ENCODE assay signal across 28 cellular contexts in genomic region chr6:37230104-37230503, GRCh38. TPM values are rescaled to one million over a fixed set of nuclear protein-coding genes. Genes with fewer than 3 reads are reported as not detected.
"Had no signal": no experiment of that assay in that cellular context is flagged by ENCODE, and none has a peak within 500 bp of the region (broad histone marks: within the 10 kb centered on the region; RNA-seq: fewer than 3 reads in every experiment).

No MANE protein-coding gene starts in this region.

- H3K27ac ChIP-seq: ascending aorta, body of pancreas, RWPE1, SJSA1 had no signal

- ATAC-seq: activated CD8-positive, alpha-beta T cell treated with anti-CD3 and anti-CD28 coated beads for 36 hours; activated naive CD8-positive, alpha-beta T cell treated with anti-CD3 and anti-CD28 coated beads, Interleukin-2, amount 50 U/mL, for 24 hours; body of pancreas had no signal

- H3K27me3 ChIP-seq: ascending aorta, body of pancreas, Peyer's patch, SJSA1 had no signal

- H3K9me3 ChIP-seq: ascending aorta, body of pancreas, Peyer's patch, SJSA1 had no signal

- H3K4me3 Mint-ChIP-seq: activated CD8-positive, alpha-beta T cell treated with anti-CD3 and anti-CD28 coated beads for 36 hours; activated naive CD8-positive, alpha-beta T cell treated with anti-CD3 and anti-CD28 coated beads, Interleukin-2, amount 50 U/mL, for 24 hours; activated T-cell treated with anti-CD3 and anti-CD28 coated beads, Interleukin-2, amount 50 U/mL, for 24 hours; activated T-helper 1 cell treated with anti-CD3 and anti-CD28 coated beads, Interleukin-12 subunit alpha, Interleukin-12 subunit beta, Interleukin-2, Interleukin-4 antibody, amounts not matched to agents 30 ng/mL and 10 ng/mL and 1 ng/mL, durations not matched to agents 14 hours and 24 hours and 36 hours had no signal

- H3K4me3 ChIP-seq: ascending aorta, body of pancreas, Peyer's patch, SJSA1 had no signal

- H3K36me3 ChIP-seq: ascending aorta, Peyer's patch, SJSA1 had no signal

- H3K27me3 Mint-ChIP-seq: activated CD8-positive, alpha-beta T cell treated with anti-CD3 and anti-CD28 coated beads for 36 hours; activated T-cell treated with anti-CD3 and anti-CD28 coated beads, Interleukin-2, amount 50 U/mL, for 24 hours had no signal

- DNase-seq: activated CD4-positive, CD25-positive, alpha-beta regulatory T cell; activated CD8-positive, alpha-beta T cell treated with anti-CD3 and anti-CD28 coated beads for 36 hours; activated effector memory CD4-positive, alpha-beta T cell treated with anti-CD3 and anti-CD28 coated beads, Interleukin-2, amount 50 U/mL, for 16 hours; activated naive CD4-positive, alpha-beta T cell treated with Interleukin-2 at 50 U/mL for 16 hours; activated naive CD8-positive, alpha-beta T cell treated with anti-CD3 and anti-CD28 coated beads, Interleukin-2, amount 50 U/mL, for 24 hours; activated T-cell treated with anti-CD3 and anti-CD28 coated beads, Interleukin-2, amount 50 U/mL, for 24 hours; amniotic stem cell; body of pancreas; central memory CD4-positive, alpha-beta T cell; KG1; NCI-H1092; NCI-H1417 treated with DMSO at 0.1 percent for 48 hours; NCI-H1694; NCI-H2029; NCI-H2107; NCI-H2171 treated with DMSO at 0.1 percent for 48 hours; NCI-H226; NCI-H526; NCI-H774; SHP77; T-helper 2 cell; T1000 had no signal

- H3K36me3 Mint-ChIP-seq: activated naive CD4-positive, alpha-beta T cell treated with anti-CD3 and anti-CD28 coated beads, Interleukin-2, amount 50 U/mL, for 72 hours had no signal

- H3K9me3 Mint-ChIP-seq: activated CD8-positive, alpha-beta T cell treated with anti-CD3 and anti-CD28 coated beads for 36 hours; activated naive CD8-positive, alpha-beta T cell treated with anti-CD3 and anti-CD28 coated beads, Interleukin-2, amount 50 U/mL, for 24 hours; activated T-cell treated with anti-CD3 and anti-CD28 coated beads, Interleukin-2, amount 50 U/mL, for 24 hours; activated T-helper 1 cell treated with anti-CD3 and anti-CD28 coated beads, Interleukin-12 subunit alpha, Interleukin-12 subunit beta, Interleukin-2, Interleukin-4 antibody, amounts not matched to agents 30 ng/mL and 10 ng/mL and 1 ng/mL, durations not matched to agents 14 hours and 24 hours and 36 hours had no signal

- H3K27ac Mint-ChIP-seq: activated CD8-positive, alpha-beta T cell treated with anti-CD3 and anti-CD28 coated beads for 36 hours; activated naive CD4-positive, alpha-beta T cell treated with anti-CD3 and anti-CD28 coated beads, Interleukin-2, amount 50 U/mL, for 72 hours; activated naive CD8-positive, alpha-beta T cell treated with anti-CD3 and anti-CD28 coated beads, Interleukin-2, amount 50 U/mL, for 24 hours; activated T-cell treated with anti-CD3 and anti-CD28 coated beads, Interleukin-2, amount 50 U/mL, for 24 hours; activated T-helper 1 cell treated with anti-CD3 and anti-CD28 coated beads, Interleukin-12 subunit alpha, Interleukin-12 subunit beta, Interleukin-2, Interleukin-4 antibody, amounts not matched to agents 30 ng/mL and 10 ng/mL and 1 ng/mL, durations not matched to agents 14 hours and 24 hours and 36 hours had no signal

RNA-seq across cellular contexts. Expression of gene TMEM217, which starts 27.8 kb away (rescaled TPM):
- total RNA-seq: ascending aorta, body of pancreas had no signal
